In the genomic region with DNA sequence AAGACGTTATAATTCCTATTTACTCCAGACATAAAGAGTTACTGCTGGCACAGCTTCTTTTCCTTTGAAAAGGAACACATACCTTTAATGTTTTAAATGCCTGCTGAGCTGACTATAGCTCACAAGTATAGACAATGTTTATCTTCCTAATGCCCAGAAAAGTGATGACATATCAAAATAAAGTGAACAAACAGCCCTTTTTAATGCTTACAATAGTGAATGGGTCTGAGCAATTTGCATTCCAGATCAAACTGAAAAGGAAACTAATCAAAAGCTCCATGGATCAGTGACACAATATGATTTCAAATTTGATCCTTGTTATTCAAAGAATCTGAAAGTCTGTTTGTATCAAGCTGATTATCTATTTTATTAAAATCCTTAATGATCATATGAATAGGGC, we compare ENCODE assay signal across 2 cellular contexts.
TF ChIP-seq lines count a peak whose summit lies in the region.

No MANE protein-coding gene starts in this region.

TF ChIP-seq in HepG2, 621 proteins besides CTCF, POLR2A, EP300 and RAD21:
- peak; percentile 44 to 78; a peak in 3 of 4 replicates for TF ChIP-seq MAFK (conservative IDR thresholded peaks at IDR 0.05 in 1 of 2, IDR thresholded peaks at IDR 0.05 in 1 of 2; ENCODE audit: low read length in 2 of 2)
- no peak for TF ChIP-seq NCOA1 (CRISPR knock-in tag; IDR thresholded peaks at IDR 0.05)
- TF ChIP-seq RAD51 (IDR thresholded peaks at IDR 0.05; ENCODE audit: borderline replicate concordance), result no peak
- TF ChIP-seq ZNF251 (CRISPR knock-in tag; IDR thresholded peaks at IDR 0.05), result no peak
- TF ChIP-seq MAFF (IDR thresholded peaks at IDR 0.05; ENCODE audit: low read depth, low read length), result peak; percentile 70
- TF ChIP-seq SAFB2 (CRISPR knock-in tag; IDR thresholded peaks at IDR 0.05; ENCODE audit: borderline replicate concordance, low read depth), result no peak
- TF ChIP-seq, protein P1, sequence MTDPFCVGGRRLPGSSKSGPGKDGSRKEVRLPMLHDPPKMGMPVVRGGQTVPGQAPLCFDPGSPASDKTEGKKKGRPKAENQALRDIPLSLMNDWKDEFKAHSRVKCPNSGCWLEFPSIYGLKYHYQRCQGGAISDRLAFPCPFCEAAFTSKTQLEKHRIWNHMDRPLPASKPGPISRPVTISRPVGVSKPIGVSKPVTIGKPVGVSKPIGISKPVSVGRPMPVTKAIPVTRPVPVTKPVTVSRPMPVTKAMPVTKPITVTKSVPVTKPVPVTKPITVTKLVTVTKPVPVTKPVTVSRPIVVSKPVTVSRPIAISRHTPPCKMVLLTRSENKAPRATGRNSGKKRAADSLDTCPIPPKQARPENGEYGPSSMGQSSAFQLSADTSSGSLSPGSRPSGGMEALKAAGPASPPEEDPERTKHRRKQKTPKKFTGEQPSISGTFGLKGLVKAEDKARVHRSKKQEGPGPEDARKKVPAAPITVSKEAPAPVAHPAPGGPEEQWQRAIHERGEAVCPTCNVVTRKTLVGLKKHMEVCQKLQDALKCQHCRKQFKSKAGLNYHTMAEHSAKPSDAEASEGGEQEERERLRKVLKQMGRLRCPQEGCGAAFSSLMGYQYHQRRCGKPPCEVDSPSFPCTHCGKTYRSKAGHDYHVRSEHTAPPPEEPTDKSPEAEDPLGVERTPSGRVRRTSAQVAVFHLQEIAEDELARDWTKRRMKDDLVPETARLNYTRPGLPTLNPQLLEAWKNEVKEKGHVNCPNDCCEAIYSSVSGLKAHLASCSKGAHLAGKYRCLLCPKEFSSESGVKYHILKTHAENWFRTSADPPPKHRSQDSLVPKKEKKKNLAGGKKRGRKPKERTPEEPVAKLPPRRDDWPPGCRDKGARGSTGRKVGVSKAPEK (CRISPR knock-in tag; IDR thresholded peaks at IDR 0.05; ENCODE audit: borderline replicate concordance), result no peak

TF ChIP-seq in K562, 482 proteins besides CTCF, POLR2A, EP300 and RAD21:
- no peak for TF ChIP-seq RFX5 (IDR thresholded peaks at IDR 0.05; ENCODE audit: low read depth, low read length)
- TF ChIP-seq C11orf30 (IDR thresholded peaks at IDR 0.05; ENCODE audit: low read depth), result peak; percentile 9; the same call in 1 of the 2 replicates
TF ChIP-seq in K562: peak in this region for 1.
